Comparison of ENCODE assay signal across 10 cellular contexts in genomic region chr22:50294319-50294656, GRCh38. TPM values are rescaled to one million over a fixed set of nuclear protein-coding genes. Genes with fewer than 3 reads are reported as not detected.
DNase-seq lines count a peak whose midpoint lies in the region; ATAC-seq and TF ChIP-seq lines count a peak whose summit lies in the region.
"Had no signal": no experiment of that assay in that cellular context is flagged by ENCODE, and none has a peak within 500 bp of the region (broad histone marks: within the 10 kb centered on the region; RNA-seq: fewer than 3 reads in every experiment).

No MANE protein-coding gene starts in this region.

- 58% methylated on average over 5 of the region's 5 CpGs; no CpG with 5 or more reads in 1 of the 2 donors for whole genome bisulfite sequencing in testis, 2 donors

- TF ChIP-seq CTCF in testis (IDR thresholded peaks at IDR 0.05), result no peak

- intact Hi-C loops in testis (cut with DNase I; ENCODE audit: low total_unique reads), result no loop called here

- no peak for TF ChIP-seq POLR2A in testis (IDR thresholded peaks at IDR 0.05)

- H3K4me3 ChIP-seq in SJSA1, result no peak overlapping the region
- H3K4me3 ChIP-seq in iPS-20b (ENCODE audit: low read length), result no peak overlapping the region
- H3K4me3 ChIP-seq in testis, result no peak overlapping the region

- H3K36me3 ChIP-seq in SJSA1 (peaks cover 49% of the 10 kb centered on the region), iPS-20b (ENCODE audit: insufficient read depth, low read depth, low read length) (peaks cover 11% of the 10 kb centered on the region), testis (ENCODE audit: low read depth, missing control alignments) (no peaks in the 10 kb centered on the region)

- H3K27me3 ChIP-seq in SJSA1 (replicated peaks), result no peaks in the 10 kb centered on the region
- no peaks in the 10 kb centered on the region for H3K27me3 ChIP-seq in iPS-20b (ENCODE audit: insufficient read depth, low read length)
- H3K27me3 ChIP-seq in testis, result no peaks in the 10 kb centered on the region

- no peak for DNase-seq in SJSA1 (ENCODE audit: low read depth in 1 of 2, low spot score in 2 of 2)
- no peak for DNase-seq in testis
- DNase-seq in stimulated activated CD8-positive, alpha-beta memory T cell treated with anti-CD3 and anti-CD28 coated beads, Interleukin-4, amount 100 ng/mL, for 48 hours, result no peak
- no peak for DNase-seq in foreskin melanocyte
- DNase-seq: activated naive CD4-positive, alpha-beta T cell treated with Interleukin-2 at 50 U/mL for 16 hours; hypothalamus; NCI-H1092 treated with DMSO at 0.1 percent for 48 hours; T-helper 1 cell had no signal

- H3K9ac ChIP-seq in iPS-20b (ENCODE audit: low read depth, low read length), result peak overlapping the region; percentile 53; the same call in 1 of the 2 replicates

- no peak for ATAC-seq in HG02763 (IDR thresholded peaks at IDR 0.05; ENCODE audit: unreplicated experiment)

- H3K4me1 ChIP-seq in SJSA1 (replicated peaks) (peaks cover 33% of the 10 kb centered on the region), iPS-20b (ENCODE audit: insufficient read depth, low read length) (peaks cover 12% of the 10 kb centered on the region; the same call in 1 of the 2 replicates), testis (peaks cover 61% of the 10 kb centered on the region)

- H3K9me3 ChIP-seq in SJSA1 (replicated peaks) (no peaks in the 10 kb centered on the region), iPS-20b (ENCODE audit: insufficient read depth, low read depth, low read length) (no peaks in the 10 kb centered on the region), testis (no peaks in the 10 kb centered on the region)

- H3K27ac ChIP-seq in SJSA1 (peak overlapping the region; percentile 90), iPS-20b (ENCODE audit: low read length) (no peak overlapping the region), testis (peak overlapping the region; percentile 59 to 72)

RNA-seq across cellular contexts. Expression of gene PLXNB2, which starts 13.2 kb away (rescaled TPM):
- total RNA-seq in SJSA1 (2014; rRNA removed; shearing (Covaris generic)), result 45.9 and 61.7 TPM in 2 replicates
- 100 to 1,000 TPM; 219 to 243 TPM for total RNA-seq in testis
- 98.0 TPM for polyA plus RNA-seq in testis (ENCODE audit: insufficient read depth, low read depth, low replicate concordance)

RNA-seq across cellular contexts. Expression of gene MAPK11, which starts 24.1 kb away (rescaled TPM):
- 1.3 and 2.2 TPM in 2 replicates for total RNA-seq in SJSA1 (2014; rRNA removed; shearing (Covaris generic))
- total RNA-seq in testis, result 10 to 100 TPM in 1 of 2 donors, 1 to 10 TPM in 1; 8.3 to 10.7 TPM
- polyA plus RNA-seq in testis (ENCODE audit: insufficient read depth, low read depth, low replicate concordance), result 6.4 TPM

RNA-seq across cellular contexts. Expression of gene DENND6B, which starts 32.5 kb away (rescaled TPM):
- 0.06 and 0.47 TPM in 2 replicates for total RNA-seq in SJSA1 (2014; rRNA removed; shearing (Covaris generic))
- total RNA-seq in testis, result 10 to 100 TPM; 17.1 to 18.0 TPM
- polyA plus RNA-seq in testis (ENCODE audit: insufficient read depth, low read depth, low replicate concordance), result 22.0 TPM

RNA-seq across cellular contexts. Expression of gene MAPK12, which starts 32.8 kb away (rescaled TPM):
- total RNA-seq in SJSA1 (2014; rRNA removed; shearing (Covaris generic)), result 1.9 and 4.8 TPM in 2 replicates
- 10 to 100 TPM; 22.3 to 25.1 TPM for total RNA-seq in testis
- 9.1 TPM for polyA plus RNA-seq in testis (ENCODE audit: insufficient read depth, low read depth, low replicate concordance)

RNA-seq across cellular contexts. Expression of gene HDAC10, which starts 43.2 kb away (rescaled TPM):
- total RNA-seq in SJSA1 (2014; rRNA removed; shearing (Covaris generic)), result 15.4 and 30.4 TPM in 2 replicates
- total RNA-seq in testis, result 10 to 100 TPM; 32.1 to 33.1 TPM
- polyA plus RNA-seq in testis (ENCODE audit: insufficient read depth, low read depth, low replicate concordance), result 13.5 TPM

Comparison
In these comparisons a context has a peak if more than half of its experiments do, and no peak if none do; other contexts are left out.
1. RNA of gene DENND6B, which starts 32.5 kb away (total RNA-seq): 17.1 to 18.0 TPM in testis; 0.06 to 0.47 TPM in SJSA1; every median in the first group is over 10 times any median in the second.